ENCODE assay signal across 8 cellular contexts in the genomic region with DNA sequence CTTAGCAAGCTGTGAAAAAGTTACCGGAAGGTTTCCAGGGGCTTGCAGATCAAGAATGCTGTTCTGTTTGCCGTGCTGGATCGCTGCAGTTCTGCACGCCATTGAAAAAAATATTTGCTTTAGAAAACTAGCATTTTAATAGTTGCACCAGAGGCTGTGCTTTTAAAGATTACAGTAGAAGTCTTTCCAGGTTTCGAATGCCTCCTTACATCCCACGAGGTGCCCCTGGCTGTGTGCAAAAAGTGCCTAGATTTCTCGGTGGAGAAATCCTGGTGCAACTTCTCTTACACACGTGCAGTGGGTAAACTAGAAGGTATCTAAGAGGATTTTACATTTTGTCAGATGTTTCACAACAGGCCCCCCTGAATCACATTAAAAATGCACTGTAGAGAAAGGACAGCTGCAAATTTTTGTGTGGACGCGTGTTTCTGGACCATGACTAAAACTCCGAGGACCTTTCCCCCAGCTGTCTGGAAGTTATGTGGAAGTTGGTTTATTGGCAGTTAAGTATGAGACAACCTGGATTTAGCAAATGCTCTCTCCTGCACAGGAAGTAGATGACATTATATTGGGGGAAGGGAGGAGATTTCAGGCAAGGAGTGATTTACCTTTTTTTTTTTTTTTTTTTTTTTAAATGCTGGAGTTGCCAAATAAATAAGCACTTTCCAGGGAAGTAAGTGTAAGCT. TPM values are rescaled to one million over a fixed set of nuclear protein-coding genes. Genes with fewer than 3 reads are reported as not detected.
DNase-seq lines count a peak whose midpoint lies in the region; ATAC-seq, FAIRE-seq and TF ChIP-seq lines count a peak whose summit lies in the region.

No MANE protein-coding gene starts in this region.

- H3K4me1 ChIP-seq in mesenchymal stem cell (ENCODE audit: control insufficient read depth, insufficient read depth, low read depth, low read length) (peaks cover 11% of the 10 kb centered on the region), aorta (ENCODE audit: control insufficient read depth in 1 of 2, insufficient read depth in 2 of 2, low read length in 2 of 2) (peaks cover 2 to 11% of the 10 kb centered on the region in 2 donors)

- no peak for FAIRE-seq in H54 (lab: Jason Lieb, UNC)

- H4K8ac ChIP-seq in mesenchymal stem cell (ENCODE audit: low read length), result no peak overlapping the region

- H3K9ac ChIP-seq in mesenchymal stem cell (ENCODE audit: low read length), result peak overlapping the region; percentile 99

- H3K4me3 ChIP-seq in mesenchymal stem cell (ENCODE audit: insufficient read depth in 1 of 2, low read depth in 1 of 2, low read length in 2 of 2), result peak overlapping the region in 1 of 2 experiments; percentile 90
- H3K4me3 ChIP-seq in aorta (ENCODE audit: low read length in 2 of 2), result peak overlapping the region; percentile 32 to 71

- H3K79me1 ChIP-seq in mesenchymal stem cell (replicated peaks; ENCODE audit: low read length, poor library complexity, severe bottlenecking), result no peaks in the 10 kb centered on the region

- no peak overlapping the region for H2AFZ ChIP-seq in mesenchymal stem cell (ENCODE audit: low read depth, low read length)

- DNase-seq in Right ventricle myocardium superior, result no peak
- DNase-seq in Right ventricle myocardium inferior (ENCODE audit: missing footprints), result no peak
- DNase-seq in dermis blood vessel endothelial cell, result peak; percentile 39
- DNase-seq in mesenchymal stem cell, result peak; percentile 78
- DNase-seq in aorta, result no peak
- DNase-seq in iPS-NIHi11 (ENCODE audit: low spot score), result no peak
- DNase-seq in H54 (ENCODE audit: insufficient read length, low spot score), result no peak

- H3K27ac ChIP-seq in mesenchymal stem cell (ENCODE audit: low read length, poor library complexity, severe bottlenecking), result peak overlapping the region; percentile 97
- no peak overlapping the region for H3K27ac ChIP-seq in aorta (ENCODE audit: low read depth in 1 of 2, low read length in 2 of 2)

- ATAC-seq in Right ventricle myocardium superior (ENCODE audit: poor library complexity) (peak; percentile 2), Right ventricle myocardium inferior (no peak), aorta (ENCODE audit: low FRiP score) (no peak), HG03097 (IDR thresholded peaks at IDR 0.05; ENCODE audit: low FRiP score, unreplicated experiment) (no peak)

- no peak overlapping the region for H2AK5ac ChIP-seq in mesenchymal stem cell (ENCODE audit: low read length, severe bottlenecking)

- H3K23ac ChIP-seq in mesenchymal stem cell (ENCODE audit: low read length in 2 of 2), result no peak overlapping the region

- no peaks in the 10 kb centered on the region for H3K9me3 ChIP-seq in mesenchymal stem cell (ENCODE audit: control insufficient read depth, low read length)
- H3K9me3 ChIP-seq in aorta (ENCODE audit: control insufficient read depth, low read length), result no peaks in the 10 kb centered on the region

- H3K14ac ChIP-seq in mesenchymal stem cell (ENCODE audit: low read length in 2 of 2), result no peak overlapping the region

- peak overlapping the region; percentile 81 for H3K4me2 ChIP-seq in mesenchymal stem cell (ENCODE audit: low read length, poor library complexity, severe bottlenecking)

- H2BK12ac ChIP-seq in mesenchymal stem cell (ENCODE audit: low read length in 2 of 2), result no peak overlapping the region

- H2BK120ac ChIP-seq in mesenchymal stem cell (ENCODE audit: low read depth, low read length), result no peak overlapping the region

- no peak overlapping the region for H2BK15ac ChIP-seq in mesenchymal stem cell (ENCODE audit: low read depth, poor library complexity, severe bottlenecking)

- peak overlapping the region in 1 of 2 experiments; percentile 28 for H3K18ac ChIP-seq in mesenchymal stem cell (ENCODE audit: low read depth in 1 of 2, low read length in 2 of 2)

- peaks cover 0 to 2% of the 10 kb centered on the region in 2 experiments for H3K36me3 ChIP-seq in mesenchymal stem cell (ENCODE audit: control insufficient read depth in 1 of 2, insufficient read depth in 2 of 2, low read depth in 1 of 2, low read length in 2 of 2)
- H3K36me3 ChIP-seq in aorta (ENCODE audit: control insufficient read depth in 1 of 2, insufficient read depth in 2 of 2, low read length in 1 of 2), result no peaks in the 10 kb centered on the region

- WGBS in mesenchymal stem cell, result 2% methylated on average over 9 of the region's 11 CpGs
- WGBS in aorta, 2 donors, result 0 to 2% methylated on average over 11 of the region's 11 CpGs

- TF ChIP-seq POLR2A in H54 (IDR thresholded peaks at IDR 0.05; ENCODE audit: low read depth, low read length), result no peak

- intact Hi-C loops in Right ventricle myocardium superior (cut with DNase I) (loop anchor here (10.0 kb wide), 1 partner anchor 99 kb away; no protein-coding TSS in a partner anchor), Right ventricle myocardium inferior (cut with DNase I) (no loop called here), aorta (cut with DNase I) (loop anchor here (5.0 to 10.0 kb wide), 3 partner anchors 49 to 171 kb away; no protein-coding TSS in a partner anchor)

- no peak overlapping the region for H4K91ac ChIP-seq in mesenchymal stem cell (ENCODE audit: low read length)

- no peaks in the 10 kb centered on the region for H3K27me3 ChIP-seq in mesenchymal stem cell (ENCODE audit: control insufficient read depth in 1 of 2, insufficient read depth in 1 of 2, low read length in 2 of 2)
- no peaks in the 10 kb centered on the region for H3K27me3 ChIP-seq in aorta (ENCODE audit: control insufficient read depth in 1 of 2, insufficient read depth in 2 of 2, low read length in 1 of 2)

- peak overlapping the region; percentile 76 for H2BK5ac ChIP-seq in mesenchymal stem cell (ENCODE audit: low read depth, low read length, poor library complexity, severe bottlenecking)

- peak overlapping the region in 1 of 2 experiments; percentile 30 for H3K4ac ChIP-seq in mesenchymal stem cell (ENCODE audit: low read depth in 1 of 2, low read length in 2 of 2)

RNA-seq across cellular contexts. Expression of a gene that starts 5.8 kb away (rescaled TPM):
- total RNA-seq in Right ventricle myocardium superior (9.4 TPM), Right ventricle myocardium inferior (12.4 TPM), dermis blood vessel endothelial cell (2.9 and 3.8 TPM in 2 replicates), aorta (10 to 100 TPM; 45.1 to 57.8 TPM)
- polyA plus RNA-seq in mesenchymal stem cell (2013, experiment 1 of 2), result 35.0 TPM
- polyA plus RNA-seq in mesenchymal stem cell (2013, experiment 2 of 2), result 36.7 TPM
- 10 to 100 TPM; 14.0 to 24.5 TPM for polyA plus RNA-seq in aorta

Comparison
In these comparisons a context has a peak if more than half of its experiments do, and no peak if none do; other contexts are left out.
1. DNase-seq: peak in dermis blood vessel endothelial cell (single experiment) and mesenchymal stem cell (single experiment); none in Right ventricle myocardium superior (single experiment), Right ventricle myocardium inferior (single experiment), aorta (0 of 2), iPS-NIHi11 (single experiment) and H54 (single experiment).